8 cellular contexts compared by ENCODE assay signal in the genomic region with DNA sequence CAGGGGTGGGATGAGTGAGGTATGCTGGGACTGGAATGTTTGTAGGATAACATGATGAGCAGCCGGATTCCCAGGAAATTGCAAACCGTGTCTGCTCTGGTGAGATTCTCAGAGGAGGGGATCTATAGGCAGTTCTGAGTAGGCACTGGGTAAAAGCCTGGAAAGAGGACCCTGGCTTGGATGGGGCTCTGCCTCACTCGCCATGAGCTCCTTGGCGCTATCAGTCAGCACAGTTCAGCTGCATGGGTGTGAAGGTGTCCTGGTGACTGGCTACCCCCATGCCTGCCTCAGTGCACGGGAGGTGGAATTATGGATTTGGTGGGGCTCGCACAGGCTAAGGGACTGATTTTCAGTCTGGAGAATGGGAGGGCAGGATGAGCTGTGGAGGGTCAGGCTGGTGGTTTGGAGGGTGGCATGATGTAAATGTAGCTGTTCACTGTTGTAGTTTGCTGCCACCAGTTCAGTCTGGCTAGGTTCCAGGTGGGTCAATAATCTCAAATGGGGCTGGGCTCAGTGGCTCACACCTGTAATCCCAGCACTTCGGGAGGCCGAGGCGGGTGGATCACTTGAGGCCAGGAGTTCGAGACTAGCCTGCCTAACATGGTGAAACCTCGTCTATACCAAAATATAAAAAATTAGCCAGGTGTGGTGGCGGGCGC. TPM values are rescaled to one million over a fixed set of nuclear protein-coding genes. Genes with fewer than 3 reads are reported as not detected.
DNase-seq lines count a peak whose midpoint lies in the region; ATAC-seq, FAIRE-seq and TF ChIP-seq lines count a peak whose summit lies in the region.
"Had no signal": no experiment of that assay in that cellular context is flagged by ENCODE, and none has a peak within 500 bp of the region (broad histone marks: within the 10 kb centered on the region; RNA-seq: fewer than 3 reads in every experiment).

No MANE protein-coding gene starts in this region.

- TF ChIP-seq EP300 in H1 (IDR thresholded peaks at IDR 0.05; ENCODE audit: borderline replicate concordance in 1 of 2, low read depth in 2 of 2, low read length in 2 of 2) (no peak), ovary (IDR thresholded peaks at IDR 0.05) (no peak)

- intact Hi-C loops in ovary (cut with DNase I) = loop anchor here in 3 of 4 donors (5.0 to 10.0 kb wide), 3 partner anchors 91 to 293 kb away; partner anchors contain the start of gene TSPAN16 (in 1 of the 3)

- no peaks in the 10 kb centered on the region for H4K20me1 ChIP-seq in DOHH2 (ENCODE audit: control insufficient read depth, insufficient read depth, low read depth, low read length)
- no peaks in the 10 kb centered on the region for H4K20me1 ChIP-seq in H1 (replicated peaks in 1 of 2; ENCODE audit: control insufficient read depth in 1 of 2, insufficient read depth in 2 of 2, low read length in 2 of 2)

- H4K5ac ChIP-seq in H1 (ENCODE audit: insufficient read length, low read depth, low read length) = no peak overlapping the region

- H3K9ac ChIP-seq in H1 (replicated peaks in 1 of 4; ENCODE audit: extremely low read depth in 1 of 4, low read depth in 3 of 4, low read length in 3 of 4) = no peak overlapping the region
- no peak overlapping the region for H3K9ac ChIP-seq in rectal smooth muscle tissue (ENCODE audit: low read length)

- FAIRE-seq in H1 (lab: Jason Lieb, UNC) = no peak

- TF ChIP-seq POLR2A in H1 (IDR thresholded peaks at IDR 0.05; ENCODE audit: control extremely low read depth in 1 of 2, low read depth in 2 of 2, low read length in 2 of 2) = no peak
- no peak for TF ChIP-seq POLR2A in ovary (IDR thresholded peaks at IDR 0.05)

- no peak overlapping the region for H4K91ac ChIP-seq in H1 (replicated peaks; ENCODE audit: insufficient read length, low read length)

- no peak for ATAC-seq in HG03135 (IDR thresholded peaks at IDR 0.05; ENCODE audit: unreplicated experiment)

- no peaks in the 10 kb centered on the region for H3K9me3 ChIP-seq in DOHH2 (ENCODE audit: control insufficient read depth, insufficient read depth, low read length)
- H3K9me3 ChIP-seq in H1 (ENCODE audit: insufficient read depth in 2 of 2, low read depth in 1 of 2, low read length in 1 of 2) = no peaks in the 10 kb centered on the region
- H3K9me3 ChIP-seq in ovary = no peaks in the 10 kb centered on the region
- H3K9me3 ChIP-seq: psoas muscle had no signal

- peak; percentile 40 for TF ChIP-seq CTCF in DOHH2 (IDR thresholded peaks at IDR 0.05; ENCODE audit: low read depth, low read length, poor library complexity, severe bottlenecking)
- no peak for TF ChIP-seq CTCF in H1 (IDR thresholded peaks at IDR 0.05; ENCODE audit: control extremely low read depth in 1 of 3, insufficient read depth in 1 of 3, low read depth in 1 of 3, low read length in 3 of 3)
- no peak for TF ChIP-seq CTCF in ovary (IDR thresholded peaks at IDR 0.05)

- no peak for TF ChIP-seq RAD21 in H1 (IDR thresholded peaks at IDR 0.05 in 1 of 2, conservative IDR thresholded peaks at IDR 0.05 in 1 of 2; ENCODE audit: low read depth in 2 of 2, low read length in 2 of 2)

- no peak overlapping the region for H3K18ac ChIP-seq in H1 (ENCODE audit: extremely low read depth, low read length)

- H2BK120ac ChIP-seq in H1 (replicated peaks; ENCODE audit: low read depth, low read length) = no peak overlapping the region

- H3K23ac ChIP-seq in H1 (ENCODE audit: insufficient read length) = no peak overlapping the region

- no peaks in the 10 kb centered on the region for H3K79me1 ChIP-seq in H1 (ENCODE audit: low read depth, low read length)

- H3K36me3 ChIP-seq in DOHH2 (ENCODE audit: control insufficient read depth, low read length) = no peaks in the 10 kb centered on the region
- H3K36me3 ChIP-seq in H1 (ENCODE audit: control insufficient read depth in 2 of 4, insufficient read depth in 4 of 4, low read length in 3 of 4) = no peaks in the 10 kb centered on the region
- no peaks in the 10 kb centered on the region for H3K36me3 ChIP-seq in rectal smooth muscle tissue (ENCODE audit: control insufficient read depth, insufficient read depth, low read length)
- no peaks in the 10 kb centered on the region for H3K36me3 ChIP-seq in ovary

- WGBS in H1 (ENCODE audit: extremely low coverage in 1 of 2, insufficient coverage in 1 of 2, insufficient read length in 1 of 2, insufficient replicate concordance in 2 of 2, low coverage in 1 of 2, low lambda C conversion rate in 2 of 2, missing lambda C conversion rate in 1 of 2), 2 experiments = 80% methylated on average over 13 of the region's 13 CpGs; no CpG with 5 or more reads in 1 of the 2 experiments
- WGBS in ovary, 3 donors = 61 to 73% (median 62%) methylated on average over 13 of the region's 13 CpGs

- POLR2A ChIA-PET in H1 (lab: Charles Lee; ENCODE audit: partially characterized antibody) = interaction anchor here (0.5 to 1.6 kb wide), 4 partner anchors 10 to 1134 kb away, joined by 3 to 5 read pairs (median 3); partner anchors contain the start of genes ELOF1 and ZNF627

- no peak overlapping the region for H3K4ac ChIP-seq in H1 (replicated peaks; ENCODE audit: insufficient read length, low read depth, low read length)

- H3K4me2 ChIP-seq in DOHH2 (ENCODE audit: low read length) (peak overlapping the region; percentile 21), H1 (ENCODE audit: insufficient read depth in 1 of 2, low read depth in 2 of 2, low read length in 2 of 2) (no peak overlapping the region)

- peak overlapping the region; percentile 10; the same call in 1 of the 2 replicates for H2BK15ac ChIP-seq in H1 (ENCODE audit: low read length)

- DNase-seq in NCI-H2029 treated with DMSO at 0.1 percent for 48 hours (lab: John Stamatoyannopoulos, UW) (peak; percentile 15), H1 (ENCODE audit: low read depth in 1 of 2, low spot score in 2 of 2) (no peak), ovary (no peak), RPMI8226 (no peak)

- peak overlapping the region; percentile 87; the same call in 1 of the 2 replicates for H2BK12ac ChIP-seq in H1 (ENCODE audit: low read depth, low read length)

- H3K4me1 ChIP-seq in DOHH2 (ENCODE audit: control insufficient read depth, low read length) = peaks cover 27% of the 10 kb centered on the region
- H3K4me1 ChIP-seq in H1 (replicated peaks in 1 of 4; ENCODE audit: control insufficient read depth in 3 of 4, insufficient read depth in 4 of 4, low read length in 3 of 4) = no peaks in the 10 kb centered on the region
- H3K4me1 ChIP-seq in rectal smooth muscle tissue (ENCODE audit: control insufficient read depth, insufficient read depth, low read length) = peaks cover 4% of the 10 kb centered on the region
- H3K4me1 ChIP-seq in ovary (ENCODE audit: insufficient read depth) = no peaks in the 10 kb centered on the region
- H3K4me1 ChIP-seq: psoas muscle had no signal

- no peak overlapping the region for H3K56ac ChIP-seq in H1 (replicated peaks; ENCODE audit: insufficient read length, low read depth, low read length)

- no peak overlapping the region for H3K14ac ChIP-seq in H1 (ENCODE audit: insufficient read length)

- no peak overlapping the region for H3K27ac ChIP-seq in DOHH2 (ENCODE audit: low read depth, low read length)
- H3K27ac ChIP-seq in H1 (ENCODE audit: low read depth, low read length) = no peak overlapping the region
- H3K27ac ChIP-seq in rectal smooth muscle tissue (ENCODE audit: low read depth, low read length) = no peak overlapping the region
- no peak overlapping the region for H3K27ac ChIP-seq in ovary
- H3K27ac ChIP-seq: psoas muscle had no signal

- H3F3A ChIP-seq in DOHH2 (ENCODE audit: control insufficient read depth, insufficient read depth) = peaks cover 14% of the 10 kb centered on the region

- peak overlapping the region; percentile 59 for H4K8ac ChIP-seq in H1 (ENCODE audit: extremely low read depth, insufficient read depth, low read length)

- no peaks in the 10 kb centered on the region for H3K9me2 ChIP-seq in DOHH2 (replicated peaks; ENCODE audit: control insufficient read depth, low read length)

- H3K27me3 ChIP-seq in DOHH2 (ENCODE audit: control insufficient read depth, low read length) (no peaks in the 10 kb centered on the region), H1 (replicated peaks in 1 of 4; ENCODE audit: control insufficient read depth in 3 of 4, extremely low read depth in 1 of 4, insufficient read depth in 3 of 4, low read length in 3 of 4) (no peaks in the 10 kb centered on the region; a peak in 1 of 7 replicates), rectal smooth muscle tissue (ENCODE audit: control insufficient read depth, insufficient read depth, low read length) (no peaks in the 10 kb centered on the region), ovary (no peaks in the 10 kb centered on the region)

- H3K23me2 ChIP-seq in H1 (ENCODE audit: low read depth, low read length) = no peaks in the 10 kb centered on the region

- H2AK5ac ChIP-seq in H1 (ENCODE audit: low read depth, low read length) = 0 out of 2 replicates have a peak overlapping the region, but pooled peaks have one; percentile 65

- H2AFZ ChIP-seq in H1 (ENCODE audit: low read length) = no peak overlapping the region

- no peak overlapping the region for H2BK5ac ChIP-seq in H1 (ENCODE audit: low read depth, low read length)

- H2BK20ac ChIP-seq in H1 (ENCODE audit: low read length) = no peak overlapping the region

- H3K4me3 ChIP-seq in DOHH2 (ENCODE audit: low read length) = no peak overlapping the region
- H3K4me3 ChIP-seq in H1 (ENCODE audit: extremely low read depth in 1 of 4, insufficient read depth in 2 of 4, low read depth in 3 of 4, low read length in 4 of 4) = no peak overlapping the region
- H3K4me3 ChIP-seq in rectal smooth muscle tissue (ENCODE audit: low read length) = peak overlapping the region; percentile 41
- H3K4me3 ChIP-seq in ovary = no peak overlapping the region
- H3K4me3 ChIP-seq: psoas muscle had no signal

- CTCF ChIA-PET in H1 (lab: Charles Lee; ENCODE audit: partially characterized antibody) = interaction anchor here (0.5 to 3.4 kb wide), 17 partner anchors 10 to 871 kb away, joined by 3 to 19 read pairs (median 4); partner anchors contain the start of genes ELOF1 and ZNF627

- H3K79me2 ChIP-seq in DOHH2 (ENCODE audit: control insufficient read depth, low read length) (no peaks in the 10 kb centered on the region), H1 (ENCODE audit: control insufficient read depth in 1 of 2, insufficient read depth in 2 of 2, low read length in 2 of 2) (no peaks in the 10 kb centered on the region)

RNA-seq across cellular contexts. Expression of gene ZNF627, which starts 9.2 kb away (rescaled TPM):
- total RNA-seq in H1 (2021; fragmentation: NEBNext Ultra II Directional; extraction: Animal tissue kit (Norgen Biotek cat#: 25700)) = 13.7 and 15.8 TPM in 2 replicates
- polyA plus RNA-seq in H1 (2011; rRNA removed) (5.4 and 7.2 TPM in 2 replicates), ovary (10 to 100 TPM; 14.4 to 16.1 TPM)
- 7.5 TPM for polyA plus RNA-seq in H1 (2011; cell fraction: cytosol; rRNA removed)
- 3.6 TPM for polyA plus RNA-seq in H1 (2011; cell fraction: nucleus; rRNA removed)
- 7.7 to 10.1 TPM (median 8.7 TPM) in 4 replicates for polyA plus RNA-seq in H1 (2012, experiment 1 of 2)
- polyA plus RNA-seq in H1 (2012, experiment 2 of 2) = 0.71 TPM
- polyA plus RNA-seq in H1 (2013, experiment 1 of 2) = 6.8 TPM
- polyA plus RNA-seq in H1 (2013, experiment 2 of 2) = 7.1 TPM
- 17.5 and 26.4 TPM in 2 replicates for polyA minus RNA-seq in H1 (2011; rRNA and poly(A)+ RNA removed)
- 11.2 TPM for polyA minus RNA-seq in H1 (2011; cell fraction: cytosol; rRNA and poly(A)+ RNA removed)
- polyA minus RNA-seq in H1 (2011; cell fraction: nucleus; rRNA and poly(A)+ RNA removed) = 9.8 TPM
- total RNA-seq in ovary = 10 to 100 TPM; 16.3 to 31.5 (median 17.9) TPM

RNA-seq across cellular contexts. Expression of gene ACP5, which starts 10.7 kb away (rescaled TPM):
- total RNA-seq in H1 (2021; fragmentation: NEBNext Ultra II Directional; extraction: Animal tissue kit (Norgen Biotek cat#: 25700)) = 8.3 and 9.0 TPM in 2 replicates
- 14.3 and 16.5 TPM in 2 replicates for polyA plus RNA-seq in H1 (2011; rRNA removed)
- polyA plus RNA-seq in H1 (2011; cell fraction: cytosol; rRNA removed) = 16.1 TPM
- 18.6 TPM for polyA plus RNA-seq in H1 (2011; cell fraction: nucleus; rRNA removed)
- polyA plus RNA-seq in H1 (2012, experiment 1 of 2) = 8.1 to 14.0 TPM (median 11.7 TPM) in 4 replicates
- 13.3 TPM for polyA plus RNA-seq in H1 (2012, experiment 2 of 2)
- polyA plus RNA-seq in H1 (2013, experiment 1 of 2) = 17.4 TPM
- 16.5 TPM for polyA plus RNA-seq in H1 (2013, experiment 2 of 2)
- 9.4 and 11.3 TPM in 2 replicates for polyA minus RNA-seq in H1 (2011; rRNA and poly(A)+ RNA removed)
- polyA minus RNA-seq in H1 (2011; cell fraction: cytosol; rRNA and poly(A)+ RNA removed) = 5.1 TPM
- polyA minus RNA-seq in H1 (2011; cell fraction: nucleus; rRNA and poly(A)+ RNA removed) = 3.4 TPM
- 10 to 100 TPM in 6 of 7 donors, 1 to 10 TPM in 1; 7.9 to 54.4 (median 17.1) TPM for total RNA-seq in ovary
- polyA plus RNA-seq in ovary = 10 to 100 TPM; 30.5 to 66.9 TPM

RNA-seq across cellular contexts. Expression of gene ELOF1, which starts 29.1 kb away (rescaled TPM):
- 84.2 and 88.4 TPM in 2 replicates for total RNA-seq in H1 (2021; fragmentation: NEBNext Ultra II Directional; extraction: Animal tissue kit (Norgen Biotek cat#: 25700))
- 101 and 160 TPM in 2 replicates for polyA plus RNA-seq in H1 (2011; rRNA removed)
- polyA plus RNA-seq in H1 (2011; cell fraction: cytosol; rRNA removed) = 144 TPM
- 65.0 TPM for polyA plus RNA-seq in H1 (2011; cell fraction: nucleus; rRNA removed)
- 86.7 to 104 TPM (median 91.1 TPM) in 4 replicates for polyA plus RNA-seq in H1 (2012, experiment 1 of 2)
- polyA plus RNA-seq in H1 (2012, experiment 2 of 2) = 112 TPM
- polyA plus RNA-seq in H1 (2013, experiment 1 of 2) = 63.3 TPM
- 63.8 TPM for polyA plus RNA-seq in H1 (2013, experiment 2 of 2)
- 30.2 and 38.3 TPM in 2 replicates for polyA minus RNA-seq in H1 (2011; rRNA and poly(A)+ RNA removed)
- polyA minus RNA-seq in H1 (2011; cell fraction: cytosol; rRNA and poly(A)+ RNA removed) = 31.8 TPM
- polyA minus RNA-seq in H1 (2011; cell fraction: nucleus; rRNA and poly(A)+ RNA removed) = 35.5 TPM
- 10 to 100 TPM; 30.4 to 57.4 (median 49.5) TPM for total RNA-seq in ovary
- 10 to 100 TPM; 39.4 to 49.1 TPM for polyA plus RNA-seq in ovary

RNA-seq across cellular contexts. Expression of gene CNN1, which starts 49.5 kb away (rescaled TPM):
- 29.8 and 32.4 TPM in 2 replicates for total RNA-seq in H1 (2021; fragmentation: NEBNext Ultra II Directional; extraction: Animal tissue kit (Norgen Biotek cat#: 25700))
- polyA plus RNA-seq in H1 (2011; rRNA removed) (50.8 and 62.8 TPM in 2 replicates), ovary (100 to 1,000 TPM in 1 of 2 donors, 10 to 100 TPM in 1; 76.5 to 725 TPM)
- 40.5 TPM for polyA plus RNA-seq in H1 (2011; cell fraction: cytosol; rRNA removed)
- 23.7 TPM for polyA plus RNA-seq in H1 (2011; cell fraction: nucleus; rRNA removed)
- 18.1 to 31.2 TPM (median 28.0 TPM) in 4 replicates for polyA plus RNA-seq in H1 (2012, experiment 1 of 2)
- 23.3 TPM for polyA plus RNA-seq in H1 (2012, experiment 2 of 2)
- 18.4 TPM for polyA plus RNA-seq in H1 (2013, experiment 1 of 2)
- 19.1 TPM for polyA plus RNA-seq in H1 (2013, experiment 2 of 2)
- 7.7 and 14.6 TPM in 2 replicates for polyA minus RNA-seq in H1 (2011; rRNA and poly(A)+ RNA removed)
- 18.9 TPM for polyA minus RNA-seq in H1 (2011; cell fraction: cytosol; rRNA and poly(A)+ RNA removed)
- 5.3 TPM for polyA minus RNA-seq in H1 (2011; cell fraction: nucleus; rRNA and poly(A)+ RNA removed)
- 100 to 1,000 TPM in 1 of 7 donors, 10 to 100 TPM in 6; 13.9 to 485 (median 59.2) TPM for total RNA-seq in ovary

RNA-seq across cellular contexts. Expression of gene ECSIT, which starts 59.2 kb away (rescaled TPM):
- 53.5 and 55.7 TPM in 2 replicates for total RNA-seq in H1 (2021; fragmentation: NEBNext Ultra II Directional; extraction: Animal tissue kit (Norgen Biotek cat#: 25700))
- polyA plus RNA-seq in H1 (2011; rRNA removed) (74.1 and 118 TPM in 2 replicates), ovary (10 to 100 TPM; 16.3 to 73.1 TPM)
- polyA plus RNA-seq in H1 (2011; cell fraction: cytosol; rRNA removed) = 81.0 TPM
- 87.0 TPM for polyA plus RNA-seq in H1 (2011; cell fraction: nucleus; rRNA removed)
- polyA plus RNA-seq in H1 (2012, experiment 1 of 2) = 48.8 to 61.3 TPM (median 59.0 TPM) in 4 replicates
- 70.8 TPM for polyA plus RNA-seq in H1 (2012, experiment 2 of 2)
- polyA plus RNA-seq in H1 (2013, experiment 1 of 2) = 31.2 TPM
- 32.1 TPM for polyA plus RNA-seq in H1 (2013, experiment 2 of 2)
- polyA minus RNA-seq in H1 (2011; rRNA and poly(A)+ RNA removed) = 91.8 and 97.8 TPM in 2 replicates
- 44.0 TPM for polyA minus RNA-seq in H1 (2011; cell fraction: cytosol; rRNA and poly(A)+ RNA removed)
- polyA minus RNA-seq in H1 (2011; cell fraction: nucleus; rRNA and poly(A)+ RNA removed) = 23.8 TPM
- 10 to 100 TPM; 57.0 to 84.8 (median 58.2) TPM for total RNA-seq in ovary
